ENCODE assay signal across 8 cellular contexts in the genomic region with DNA sequence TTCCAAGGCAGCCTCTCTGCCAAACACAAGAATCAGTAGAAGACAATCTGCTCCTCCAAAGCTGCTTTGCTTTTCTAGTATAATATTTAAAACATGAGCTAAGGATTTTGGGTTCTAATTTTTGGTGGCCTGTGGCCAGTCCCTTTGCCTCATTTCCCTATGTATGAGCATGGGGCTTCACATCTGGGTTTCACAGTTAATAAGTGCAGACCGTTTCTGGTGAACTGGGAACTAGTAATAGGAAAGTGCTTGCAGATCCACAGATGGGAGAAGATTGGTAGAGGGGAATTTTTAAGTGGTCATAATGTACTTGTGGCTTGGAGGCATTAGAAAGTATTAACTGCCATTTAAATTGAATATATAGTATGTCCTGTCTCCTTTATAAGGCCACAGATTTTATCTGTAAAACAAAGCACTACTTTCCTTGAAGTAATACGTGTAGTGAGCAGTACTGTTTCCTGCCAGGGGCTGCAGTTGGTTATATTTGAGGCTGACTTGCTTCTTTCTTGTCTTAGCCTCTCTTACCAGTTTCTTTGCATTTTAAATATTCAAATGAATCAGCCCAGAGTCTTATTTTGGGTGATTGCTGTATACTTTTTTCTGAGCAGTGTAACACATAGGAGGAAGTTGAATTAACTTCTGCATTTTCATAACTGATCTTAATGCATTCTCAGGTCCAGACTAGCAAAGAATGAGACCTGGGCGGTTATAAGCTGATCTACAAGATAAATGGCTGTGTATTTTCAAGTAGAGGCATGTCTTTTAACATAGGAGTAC. TPM values are rescaled to one million over a fixed set of nuclear protein-coding genes. Genes with fewer than 3 reads are reported as not detected.
DNase-seq lines count a peak whose midpoint lies in the region; ATAC-seq and TF ChIP-seq lines count a peak whose summit lies in the region.

No MANE protein-coding gene starts in this region.

- H3K36me3 ChIP-seq in mammary epithelial cell (ENCODE audit: insufficient read depth, low read length) (peaks cover 8% of the 10 kb centered on the region), muscle layer of duodenum (ENCODE audit: control insufficient read depth in 1 of 2, insufficient read depth in 2 of 2, low read length in 2 of 2) (peaks cover 4% of the 10 kb centered on the region in 2 donors)

- H2AFZ ChIP-seq in mammary epithelial cell (ENCODE audit: low read depth, low read length), result no peak overlapping the region

- no peaks in the 10 kb centered on the region for H3K9me3 Mint-ChIP-seq in activated CD4-positive, alpha-beta T cell treated with anti-CD3 and anti-CD28 coated beads for 36 hours (ENCODE audit: low read depth)

- intact Hi-C loops in activated CD4-positive, alpha-beta T cell treated with anti-CD3 and anti-CD28 coated beads for 36 hours (cut with DNase I, micrococcal nuclease), result loop anchor here (1.0 to 2.0 kb wide), 3 partner anchors 11 to 492 kb away; a partner anchor contains a TSS
- intact Hi-C loops in mammary epithelial cell (cut with micrococcal nuclease), result no loop called here

- H3K79me2 ChIP-seq in mammary epithelial cell (ENCODE audit: insufficient read depth, low read length), result peaks cover 78% of the 10 kb centered on the region

- in situ Hi-C loops in mammary epithelial cell (cut with MboI; ENCODE audit: low sequenced_read_pairs in 2 of 2), result no loop called here

- peak overlapping the region; percentile 95 for H3K4me2 ChIP-seq in mammary epithelial cell (ENCODE audit: insufficient read depth, low read depth, low read length)

- H3K27me3 ChIP-seq in mammary epithelial cell (ENCODE audit: insufficient read depth, low read length) (no peaks in the 10 kb centered on the region), muscle layer of duodenum (ENCODE audit: low read depth, low read length) (no peaks in the 10 kb centered on the region)

- peak overlapping the region; percentile 96 for H3K27ac Mint-ChIP-seq in activated CD4-positive, alpha-beta T cell treated with anti-CD3 and anti-CD28 coated beads for 36 hours

- peak overlapping the region; percentile 84 for H3K27ac ChIP-seq in mammary epithelial cell (ENCODE audit: insufficient read depth, low read depth, low read length)
- peak overlapping the region; percentile 70 for H3K27ac ChIP-seq in muscle layer of duodenum (ENCODE audit: low read length)

- CTCF ChIA-PET in activated CD4-positive, alpha-beta T cell treated with anti-CD3 and anti-CD28 coated beads for 36 hours (lab: Charles Lee), result interaction anchor here (0.5 to 4.5 kb wide), 7 partner anchors 11 to 993 kb away, joined by 3 to 47 read pairs (median 4); a partner anchor contains a TSS
- CTCF ChIA-PET in mammary epithelial cell (lab: Charles Lee; ENCODE audit: low non-redundant PET), result no interaction called here

- dilution Hi-C loops in mammary epithelial cell (cut with HindIII; ENCODE audit: low sequenced_read_pairs), result no loop called here

- peaks cover 15% of the 10 kb centered on the region for H4K20me1 ChIP-seq in mammary epithelial cell (ENCODE audit: insufficient read depth, low read length)

- no peaks in the 10 kb centered on the region for H3K27me3 Mint-ChIP-seq in activated CD4-positive, alpha-beta T cell treated with anti-CD3 and anti-CD28 coated beads for 36 hours

- H3K4me3 Mint-ChIP-seq in activated CD4-positive, alpha-beta T cell treated with anti-CD3 and anti-CD28 coated beads for 36 hours, result peak overlapping the region; percentile 81

- H3K4me3 ChIP-seq in mammary epithelial cell (replicated peaks in 1 of 3; ENCODE audit: insufficient read depth in 1 of 3, low read depth in 2 of 3, low read length in 3 of 3) (peak overlapping the region; percentile 84 to 92 (median 91)), muscle layer of duodenum (ENCODE audit: low read depth in 1 of 2, low read length in 2 of 2) (peak overlapping the region; percentile 74 to 96)

- peak overlapping the region; percentile 93 for H3K9ac ChIP-seq in mammary epithelial cell (ENCODE audit: insufficient read depth, low read length)

- peak; percentile 55 for DNase-seq in activated CD4-positive, alpha-beta T cell treated with anti-CD3 and anti-CD28 coated beads for 36 hours
- no peak for DNase-seq in activated CD4-positive, alpha-beta T cell treated with anti-CD3 and anti-CD28 coated beads for 1 hour
- DNase-seq in NOMO-1 treated with DMSO at 0.1 percent for 48 hours (lab: John Stamatoyannopoulos, UW; ENCODE audit: unreplicated experiment) (peak; percentile 86), mammary epithelial cell (peak; percentile 79), retina (no peak), NCI-H1092 (lab: John Stamatoyannopoulos, UW) (no peak)

- H3K4me1 Mint-ChIP-seq in activated CD4-positive, alpha-beta T cell treated with anti-CD3 and anti-CD28 coated beads for 36 hours, result peaks cover 52% of the 10 kb centered on the region

- no peak for TF ChIP-seq CTCF in mammary epithelial cell (conservative IDR thresholded peaks at IDR 0.05 in 1 of 2, IDR thresholded peaks at IDR 0.05 in 1 of 2; ENCODE audit: extremely low read depth in 1 of 2, insufficient read depth in 1 of 2, low read depth in 1 of 2, low read length in 2 of 2)

- WGBS in mammary epithelial cell (ENCODE audit: low coverage, missing lambda C conversion rate), result 0% methylated on average over 3 of the region's 3 CpGs

- peaks cover 57% of the 10 kb centered on the region for H3K36me3 Mint-ChIP-seq in activated CD4-positive, alpha-beta T cell treated with anti-CD3 and anti-CD28 coated beads for 36 hours (ENCODE audit: low read depth)

- peaks cover 44% of the 10 kb centered on the region for H3K4me1 ChIP-seq in mammary epithelial cell (ENCODE audit: insufficient read depth, low read length)
- peaks cover 31 to 52% of the 10 kb centered on the region in 2 donors for H3K4me1 ChIP-seq in muscle layer of duodenum (ENCODE audit: control insufficient read depth in 1 of 2, insufficient read depth in 2 of 2, low read length in 2 of 2)

- H3K9me3 ChIP-seq in mammary epithelial cell (replicated peaks; ENCODE audit: insufficient read depth, low read length) (no peaks in the 10 kb centered on the region), muscle layer of duodenum (ENCODE audit: control insufficient read depth in 1 of 2, low read length in 2 of 2) (no peaks in the 10 kb centered on the region)

- TSS peak; percentile 72 for BruUV-seq in mammary epithelial cell (replicated peaks; lab: Mats Ljungman, UMichigan)

- peak; percentile 40 for ATAC-seq in activated CD4-positive, alpha-beta T cell treated with anti-CD3 and anti-CD28 coated beads for 36 hours
- peak; percentile 42 for ATAC-seq in HG02571 (IDR thresholded peaks at IDR 0.05; ENCODE audit: unreplicated experiment)

- POLR2A ChIA-PET in activated CD4-positive, alpha-beta T cell treated with anti-CD3 and anti-CD28 coated beads for 36 hours (lab: Charles Lee), result interaction anchor here (0.9 to 1.2 kb wide), 2 partner anchors 8 to 12 kb away, joined by 3 to 10 read pairs; no protein-coding TSS in a partner anchor

RNA-seq across cellular contexts. Expression of a gene that starts 1.6 kb away (rescaled TPM):
- 100 to 1,000 TPM; 563 to 632 TPM for total RNA-seq in activated CD4-positive, alpha-beta T cell treated with anti-CD3 and anti-CD28 coated beads for 36 hours
- total RNA-seq in mammary epithelial cell, result 100 to 1,000 TPM; 523 to 644 TPM
- polyA plus RNA-seq in mammary epithelial cell, result 961 TPM
- polyA minus RNA-seq in mammary epithelial cell, result 351 TPM

RNA-seq across cellular contexts. Expression of a gene that starts 42.2 kb away (rescaled TPM):
- total RNA-seq in activated CD4-positive, alpha-beta T cell treated with anti-CD3 and anti-CD28 coated beads for 36 hours, result under 1 TPM; 0.11 to 0.40 TPM
- total RNA-seq in mammary epithelial cell, result under 1 TPM; 0.49 to 0.83 TPM
- polyA plus RNA-seq in mammary epithelial cell, result 0.03 TPM
- not detected for polyA minus RNA-seq in mammary epithelial cell

RNA-seq across cellular contexts. Expression of a gene that starts 51.3 kb away (rescaled TPM):
- total RNA-seq in activated CD4-positive, alpha-beta T cell treated with anti-CD3 and anti-CD28 coated beads for 36 hours, result 10 to 100 TPM; 49.7 to 72.2 TPM
- total RNA-seq in mammary epithelial cell, result 10 to 100 TPM; 80.2 to 87.6 TPM
- 112 TPM for polyA plus RNA-seq in mammary epithelial cell
- 85.9 TPM for polyA minus RNA-seq in mammary epithelial cell

RNA-seq across cellular contexts. Expression of a gene that starts 51.7 kb away (rescaled TPM):
- total RNA-seq in activated CD4-positive, alpha-beta T cell treated with anti-CD3 and anti-CD28 coated beads for 36 hours, result 10 to 100 TPM; 17.8 to 18.5 TPM
- total RNA-seq in mammary epithelial cell, result 10 to 100 TPM; 15.7 to 29.8 TPM
- polyA plus RNA-seq in mammary epithelial cell, result 33.4 TPM
- 61.1 TPM for polyA minus RNA-seq in mammary epithelial cell

RNA-seq across cellular contexts. Expression of a gene that starts 51.8 kb away (rescaled TPM):
- total RNA-seq in activated CD4-positive, alpha-beta T cell treated with anti-CD3 and anti-CD28 coated beads for 36 hours, result not detected
- 1 to 10 TPM in 1 of 2 donors, under 1 TPM in 1; under 0.01 to 1.1 TPM for total RNA-seq in mammary epithelial cell
- polyA plus RNA-seq in mammary epithelial cell, result 1.4 TPM
- 6.8 TPM for polyA minus RNA-seq in mammary epithelial cell

Comparison
In these comparisons a context has a peak if more than half of its experiments do, and no peak if none do; other contexts are left out.
1. DNase-seq: peak in activated CD4-positive, alpha-beta T cell treated with anti-CD3 and anti-CD28 coated beads for 36 hours (single experiment), NOMO-1 treated with DMSO at 0.1 percent for 48 hours (single experiment) and mammary epithelial cell (single experiment); none in activated CD4-positive, alpha-beta T cell treated with anti-CD3 and anti-CD28 coated beads for 1 hour (single experiment), retina (single experiment) and NCI-H1092 (single experiment).